8 cellular contexts compared by ENCODE assay signal in genomic region chr20:49278817-49279676, GRCh38. TPM values are rescaled to one million over a fixed set of nuclear protein-coding genes. Genes with fewer than 3 reads are reported as not detected.
DNase-seq lines count a peak whose midpoint lies in the region; ATAC-seq and TF ChIP-seq lines count a peak whose summit lies in the region.

No MANE protein-coding gene starts in this region.

- H3K36me3 Mint-ChIP-seq in activated T-cell treated with anti-CD3 and anti-CD28 coated beads, Interleukin-2, amount 50 U/mL, for 4 hours (ENCODE audit: insufficient read depth), result peaks cover 67% of the 10 kb centered on the region

- TF ChIP-seq EP300 in gastroesophageal sphincter (IDR thresholded peaks at IDR 0.05), result no peak

- H3K9me3 ChIP-seq in KOPT-K1 (ENCODE audit: insufficient read depth, low read length, poor library complexity, severe bottlenecking) (peaks cover 8% of the 10 kb centered on the region), gastroesophageal sphincter (peaks cover 0 to 19% (median 0%) of the 10 kb centered on the region in 3 donors)

- H3K27me3 ChIP-seq in gastroesophageal sphincter, result no peaks in the 10 kb centered on the region
- H3K27me3 ChIP-seq in rectal smooth muscle tissue (ENCODE audit: control insufficient read depth, insufficient read depth, low read length), result no peaks in the 10 kb centered on the region

- DNase-seq in COLO668 (lab: John Stamatoyannopoulos, UW; ENCODE audit: unreplicated experiment) (peak; percentile 33), NCI-H2107 treated with DMSO at 0.1 percent for 48 hours (lab: John Stamatoyannopoulos, UW; ENCODE audit: unreplicated experiment) (no peak), HK-2 (ENCODE audit: unreplicated experiment) (no peak), NCI-H510A treated with DMSO at 0.1 percent for 48 hours (lab: John Stamatoyannopoulos, UW) (no peak)
- peak; percentile 24 for DNase-seq in activated T-cell treated with anti-CD3 and anti-CD28 coated beads, Interleukin-2, amount 50 U/mL, for 4 hours

- no peaks in the 10 kb centered on the region for H3K27me3 Mint-ChIP-seq in activated T-cell treated with anti-CD3 and anti-CD28 coated beads, Interleukin-2, amount 50 U/mL, for 4 hours (ENCODE audit: low read depth)

- TF ChIP-seq CTCF in gastroesophageal sphincter (IDR thresholded peaks at IDR 0.05), result no peak

- TF ChIP-seq POLR2A in gastroesophageal sphincter (IDR thresholded peaks at IDR 0.05), result no peak

- H3K4me1 ChIP-seq in gastroesophageal sphincter (peaks cover 0 to 81% (median 20%) of the 10 kb centered on the region in 3 donors), rectal smooth muscle tissue (ENCODE audit: control insufficient read depth, insufficient read depth, low read length) (peaks cover 16% of the 10 kb centered on the region)

- peaks cover 63% of the 10 kb centered on the region for H3K36me3 ChIP-seq in KOPT-K1 (ENCODE audit: insufficient read depth, low read length)
- H3K36me3 ChIP-seq in gastroesophageal sphincter, result peaks cover 8 to 58% of the 10 kb centered on the region in 2 donors
- peaks cover 38% of the 10 kb centered on the region for H3K36me3 ChIP-seq in rectal smooth muscle tissue (ENCODE audit: control insufficient read depth, insufficient read depth, low read length)

- H3K27ac ChIP-seq in KOPT-K1 (ENCODE audit: low read depth, low read length, poor library complexity, severe bottlenecking), result peak overlapping the region; percentile 94
- H3K27ac ChIP-seq in gastroesophageal sphincter, result peak overlapping the region; percentile 57 to 97 (median 96)
- peak overlapping the region; percentile 91 for H3K27ac ChIP-seq in rectal smooth muscle tissue (ENCODE audit: low read depth, low read length)

- peaks cover 54% of the 10 kb centered on the region for H3K4me1 Mint-ChIP-seq in activated T-cell treated with anti-CD3 and anti-CD28 coated beads, Interleukin-2, amount 50 U/mL, for 4 hours (ENCODE audit: low read depth)

- H3K9me3 Mint-ChIP-seq in activated T-cell treated with anti-CD3 and anti-CD28 coated beads, Interleukin-2, amount 50 U/mL, for 4 hours, result peaks cover 19% of the 10 kb centered on the region

- 6 to 11% methylated on average over 19 to 20 of the region's 33 CpGs for WGBS in gastroesophageal sphincter (ENCODE audit: low coverage in 1 of 2), 2 donors

- H3K4me3 ChIP-seq in gastroesophageal sphincter (peak overlapping the region; percentile 80 to 98), rectal smooth muscle tissue (ENCODE audit: low read length) (peak overlapping the region; percentile 99)

- H3K9ac ChIP-seq in rectal smooth muscle tissue (ENCODE audit: low read length), result peak overlapping the region; percentile 91

- ATAC-seq in activated T-cell treated with anti-CD3 and anti-CD28 coated beads, Interleukin-2, amount 50 U/mL, for 4 hours, result no peak
- ATAC-seq in gastroesophageal sphincter, result no peak

- H3K4me3 Mint-ChIP-seq in activated T-cell treated with anti-CD3 and anti-CD28 coated beads, Interleukin-2, amount 50 U/mL, for 4 hours, result peak overlapping the region; percentile 99

RNA-seq across cellular contexts. Expression of gene ZNFX1, which starts 1.2 kb away (rescaled TPM):
- total RNA-seq in activated T-cell treated with anti-CD3 and anti-CD28 coated beads, Interleukin-2, amount 50 U/mL, for 4 hours, result 10 to 100 TPM; 52.5 to 69.2 (median 56.4) TPM
- total RNA-seq in gastroesophageal sphincter, result 10 to 100 TPM; 36.2 to 46.6 (median 41.5) TPM

RNA-seq across cellular contexts. Expression of gene DDX27, which starts 59.8 kb away (rescaled TPM):
- total RNA-seq in activated T-cell treated with anti-CD3 and anti-CD28 coated beads, Interleukin-2, amount 50 U/mL, for 4 hours, result 10 to 100 TPM; 89.6 to 94.8 (median 93.1) TPM
- 10 to 100 TPM; 22.3 to 32.5 (median 29.8) TPM for total RNA-seq in gastroesophageal sphincter

Comparison
In these comparisons a context has a peak if more than half of its experiments do, and no peak if none do; other contexts are left out.
1. DNase-seq: peak in COLO668 (single experiment) and activated T-cell treated with anti-CD3 and anti-CD28 coated beads, Interleukin-2, amount 50 U/mL, for 4 hours (single experiment); none in NCI-H2107 treated with DMSO at 0.1 percent for 48 hours (single experiment), HK-2 (single experiment) and NCI-H510A treated with DMSO at 0.1 percent for 48 hours (single experiment).
2. Peak in every context shown above with its lines, with median percentiles within 50 percentile points of each other: H3K27ac ChIP-seq.